In genomic region chr22:43297246-43298061, GRCh38 we compare ENCODE assay signal across 24 cellular contexts. TPM values are rescaled to one million over a fixed set of nuclear protein-coding genes. Genes with fewer than 3 reads are reported as not detected.
A peak's percentile ranks its signal among the peaks of the same experiment; 100 is the strongest.
DNase-seq lines count a peak whose midpoint lies in the region; ATAC-seq, FAIRE-seq and TF ChIP-seq lines count a peak whose summit lies in the region.
"Had no signal": no experiment of that assay in that cellular context is flagged by ENCODE, and none has a peak within 500 bp of the region (broad histone marks: within the 10 kb centered on the region; RNA-seq: fewer than 3 reads in every experiment).

No MANE protein-coding gene starts in this region.

- TF ChIP-seq EP300 in HepG2 (IDR thresholded peaks at IDR 0.05; ENCODE audit: low read depth in 2 of 2, low read length in 2 of 2) (no peak), HepG2 (CRISPR knock-in tag; IDR thresholded peaks at IDR 0.05; ENCODE audit: borderline replicate concordance) (no peak), stomach (IDR thresholded peaks at IDR 0.05) (no peak)

- no peak overlapping the region for H4K8ac ChIP-seq in trophoblast cell (ENCODE audit: low read depth, low read length)

- H2AK5ac ChIP-seq in trophoblast cell (ENCODE audit: low read length) = no peak overlapping the region

- TF ChIP-seq POLR2A in HepG2 (IDR thresholded peaks at IDR 0.05; ENCODE audit: insufficient read depth in 1 of 2, low read depth in 2 of 2, low read length in 2 of 2) (no peak), stomach (IDR thresholded peaks at IDR 0.05) (no peak)

- H3K4me3 ChIP-seq in liver (ENCODE audit: low read depth in 1 of 3, low read length in 3 of 3) = no peak overlapping the region
- H3K4me3 ChIP-seq in HepG2 (replicated peaks in 1 of 3; ENCODE audit: insufficient read depth in 1 of 3, low read depth in 2 of 3, low read length in 3 of 3) = no peak overlapping the region
- H3K4me3 ChIP-seq in stomach = no peak overlapping the region
- H3K4me3 ChIP-seq in aorta (ENCODE audit: low read length in 2 of 2) = no peak overlapping the region
- no peak overlapping the region for H3K4me3 ChIP-seq in trophoblast cell (ENCODE audit: low read depth, low read length)
- H3K4me3 ChIP-seq: HAP-1, ovary, PC-9, SJSA1 had no signal

- intact Hi-C loops in HepG2 (cut with micrococcal nuclease; ENCODE audit: unreplicated experiment) = no loop called here
- intact Hi-C loops in stomach (cut with DNase I; ENCODE audit: low total_unique reads) = no loop called here
- intact Hi-C loops in aorta (cut with DNase I) = no loop called here

- no peaks in the 10 kb centered on the region for H3K79me1 ChIP-seq in trophoblast cell (ENCODE audit: low read length)

- no peak overlapping the region for H4K91ac ChIP-seq in trophoblast cell (ENCODE audit: low read depth, low read length)

- DNase-seq in HepG2 (ENCODE audit: low spot score) (no peak), stomach (no peak), aorta (no peak), trophoblast cell (no peak)
- DNase-seq: activated CD8-positive, alpha-beta memory T cell treated with anti-CD3 and anti-CD28 coated beads, Interleukin-2, amount 50 U/mL, for 4 hours; activated naive CD8-positive, alpha-beta T cell treated with anti-CD3 and anti-CD28 coated beads, Interleukin-2, amount 50 U/mL, for 24 hours; cortex of kidney; Karpas-422; mammary epithelial cell; NCI-H1048; NCI-H1930; NCI-H345; PC-9; stimulated activated naive CD4-positive, alpha-beta T cell had no signal

- no peaks in the 10 kb centered on the region for H3K36me3 ChIP-seq in liver (ENCODE audit: control insufficient read depth in 4 of 4, insufficient read depth in 3 of 4, low read depth in 1 of 4, low read length in 3 of 4)
- no peaks in the 10 kb centered on the region for H3K36me3 ChIP-seq in HepG2 (replicated peaks in 1 of 2; ENCODE audit: control insufficient read depth in 1 of 2, insufficient read depth in 2 of 2, low read length in 2 of 2)
- H3K36me3 ChIP-seq in stomach = no peaks in the 10 kb centered on the region
- H3K36me3 ChIP-seq in aorta (ENCODE audit: control insufficient read depth in 1 of 2, insufficient read depth in 2 of 2, low read length in 1 of 2) = no peaks in the 10 kb centered on the region
- no peaks in the 10 kb centered on the region for H3K36me3 ChIP-seq in trophoblast cell (ENCODE audit: control insufficient read depth in 1 of 2, insufficient read depth in 2 of 2, low read length in 2 of 2)
- H3K36me3 ChIP-seq: HAP-1, ovary, SJSA1 had no signal

- H3K9me3 ChIP-seq in liver (ENCODE audit: control insufficient read depth in 4 of 4, low read length in 3 of 4) (no peaks in the 10 kb centered on the region), HepG2 (ENCODE audit: low read length) (no peaks in the 10 kb centered on the region), stomach (no peaks in the 10 kb centered on the region), aorta (ENCODE audit: control insufficient read depth, low read length) (no peaks in the 10 kb centered on the region), trophoblast cell (ENCODE audit: insufficient read depth, low read depth, low read length) (no peaks in the 10 kb centered on the region)
- H3K9me3 ChIP-seq: HAP-1, ovary, SJSA1 had no signal

- POLR2A ChIA-PET in HepG2 (lab: Yijun Ruan, JAX) = no interaction called here

- ATAC-seq in HepG2 (no peak), aorta (ENCODE audit: low FRiP score) (peak; percentile 21), GM21526 (IDR thresholded peaks at IDR 0.05; ENCODE audit: low FRiP score, unreplicated experiment) (no peak), GM19397 (IDR thresholded peaks at IDR 0.05; ENCODE audit: unreplicated experiment) (no peak)
- ATAC-seq: activated naive CD8-positive, alpha-beta T cell treated with anti-CD3 and anti-CD28 coated beads, Interleukin-2, amount 50 U/mL, for 24 hours had no signal

- H2AFZ ChIP-seq in HepG2 (ENCODE audit: low read length) (no peak overlapping the region), trophoblast cell (ENCODE audit: insufficient read depth, low read length, poor library complexity) (no peak overlapping the region)
- H2AFZ ChIP-seq: PC-9 had no signal

- no peak overlapping the region for H2BK5ac ChIP-seq in trophoblast cell (ENCODE audit: low read depth, low read length, poor library complexity)

- H3K27me3 ChIP-seq in liver (ENCODE audit: control insufficient read depth in 4 of 4, insufficient read depth in 4 of 4, low read length in 3 of 4) = no peaks in the 10 kb centered on the region
- peaks cover 6 to 71% of the 10 kb centered on the region in 2 experiments; a peak in 4 of 5 replicates for H3K27me3 ChIP-seq in HepG2 (ENCODE audit: control insufficient read depth in 1 of 2, insufficient read depth in 2 of 2, low read length in 2 of 2)
- H3K27me3 ChIP-seq in layer of hippocampus (ENCODE audit: control insufficient read depth, insufficient read depth, low read length) = no peaks in the 10 kb centered on the region
- H3K27me3 ChIP-seq in stomach = no peaks in the 10 kb centered on the region
- no peaks in the 10 kb centered on the region for H3K27me3 ChIP-seq in aorta (ENCODE audit: control insufficient read depth in 1 of 2, insufficient read depth in 2 of 2, low read length in 1 of 2)
- no peaks in the 10 kb centered on the region for H3K27me3 ChIP-seq in trophoblast cell (ENCODE audit: insufficient read depth, low read length)
- H3K27me3 ChIP-seq: ovary, SJSA1 had no signal

- H3K4me2 ChIP-seq in HepG2 (ENCODE audit: low read depth, low read length) = no peak overlapping the region
- H3K4me2 ChIP-seq in trophoblast cell (ENCODE audit: low read length) = no peak overlapping the region
- H3K4me2 ChIP-seq: PC-9 had no signal

- BruUV-seq in HepG2 (replicated peaks; lab: Mats Ljungman, UMichigan) = no TSS peak

- no peak overlapping the region for H4K12ac ChIP-seq in trophoblast cell (ENCODE audit: low read depth, low read length)

- H4K20me1 ChIP-seq in HepG2 (ENCODE audit: insufficient read depth, low read length) = no peaks in the 10 kb centered on the region

- TF ChIP-seq CTCF in liver (IDR thresholded peaks at IDR 0.05; ENCODE audit: low read depth, low read length, missing input control) (no peak), HepG2 (CRISPR knock-in tag; IDR thresholded peaks at IDR 0.05) (no peak), stomach (IDR thresholded peaks at IDR 0.05) (no peak)

- FAIRE-seq in HepG2 (lab: Jason Lieb, UNC) = no peak
- FAIRE-seq: endometrium, GM19239, HTR-8/SVneo had no signal

- in situ Hi-C loops in HepG2 (cut with HindIII; ENCODE audit: extremely low pct_ligation_motif_present, low pct_unique_long_range_greater_than_20kb) = no loop called here

- H2BK120ac ChIP-seq in trophoblast cell (ENCODE audit: insufficient read depth, low read length, poor library complexity) = no peak overlapping the region

- no peak overlapping the region for H3K4ac ChIP-seq in trophoblast cell (ENCODE audit: low read depth, low read length)

- CTCF ChIA-PET in HepG2 (lab: Yijun Ruan, JAX; ENCODE audit: low intra/inter-chr PET ratio, low total read pairs) = no interaction called here

- no peak overlapping the region for H3K14ac ChIP-seq in trophoblast cell (ENCODE audit: low read length)

- H2BK12ac ChIP-seq in trophoblast cell (ENCODE audit: low read length) = no peak overlapping the region

- TF ChIP-seq RAD21 in liver (IDR thresholded peaks at IDR 0.05) = no peak
- TF ChIP-seq RAD21 in HepG2 (CRISPR knock-in tag; IDR thresholded peaks at IDR 0.05) = no peak

- WGBS in liver = 63% methylated on average over 18 of the region's 18 CpGs
- 22% methylated on average over 14 of the region's 18 CpGs for WGBS in HepG2 (ENCODE audit: low lambda C conversion rate)
- WGBS in stomach, 5 donors = 62 to 80% (median 68%) methylated on average over 12 to 18 of the region's 18 CpGs
- 35 to 39% methylated on average over 18 of the region's 18 CpGs for WGBS in aorta, 2 donors
- no CpG with 5 or more reads among the region's 18 CpGs for WGBS in trophoblast cell (ENCODE audit: extremely low coverage, insufficient coverage, insufficient read length)

- H3K27ac ChIP-seq in liver (ENCODE audit: low read depth in 1 of 2, low read length in 2 of 2) (no peak overlapping the region), HepG2 (ENCODE audit: extremely low read length, insufficient read depth, low read length) (no peak overlapping the region), layer of hippocampus (ENCODE audit: low read depth, low read length) (peak overlapping the region; percentile 10), stomach (peak overlapping the region; percentile 18 to 68 (median 54)), aorta (ENCODE audit: low read depth in 1 of 2, low read length in 2 of 2) (peak overlapping the region in 1 of 2 donors; percentile 3), trophoblast cell (ENCODE audit: low read depth, low read length) (no peak overlapping the region)
- H3K27ac ChIP-seq: PC-9, SJSA1 had no signal

- peaks cover 3 to 13% (median 11%) of the 10 kb centered on the region in 4 donors for H3K4me1 ChIP-seq in liver (ENCODE audit: control insufficient read depth in 4 of 4, insufficient read depth in 4 of 4, low read length in 3 of 4)
- peaks cover 19% of the 10 kb centered on the region for H3K4me1 ChIP-seq in HepG2 (ENCODE audit: insufficient read depth, low read length)
- peaks cover 7 to 74% (median 28%) of the 10 kb centered on the region in 4 donors for H3K4me1 ChIP-seq in stomach
- H3K4me1 ChIP-seq in aorta (ENCODE audit: control insufficient read depth in 1 of 2, insufficient read depth in 2 of 2, low read length in 2 of 2) = no peaks in the 10 kb centered on the region
- H3K4me1 ChIP-seq in trophoblast cell (ENCODE audit: control insufficient read depth in 1 of 2, insufficient read depth in 2 of 2, low read length in 2 of 2) = peaks cover 0 to 6% of the 10 kb centered on the region in 2 experiments

- H3K79me2 ChIP-seq in HepG2 (ENCODE audit: insufficient read depth, low read length) = no peaks in the 10 kb centered on the region
- H3K79me2 ChIP-seq in trophoblast cell (ENCODE audit: control insufficient read depth, insufficient read depth, low read length, poor library complexity) = no peaks in the 10 kb centered on the region

- H3K9ac ChIP-seq in liver (ENCODE audit: low read depth in 1 of 2, low read length in 2 of 2) (no peak overlapping the region), HepG2 (ENCODE audit: insufficient read depth, low read depth, low read length) (no peak overlapping the region), trophoblast cell (ENCODE audit: low read length) (no peak overlapping the region)

- no peak overlapping the region for H3K18ac ChIP-seq in trophoblast cell (ENCODE audit: low read length)

- H3K23ac ChIP-seq in trophoblast cell (ENCODE audit: low read length) = no peak overlapping the region

RNA-seq across cellular contexts. Expression of gene SCUBE1, which starts 45.7 kb away (rescaled TPM):
- total RNA-seq in liver (under 1 TPM in 1 of 2 donors, not detected in 1; 0.08 TPM), HepG2 (2016; rRNA removed; fragmentation: Illumina TruSeq; extraction: Trizol) (under 0.01 TPM in 1 of 2 replicates, not detected in the other), stomach (1 to 10 TPM; 1.2 to 8.0 (median 2.3) TPM), aorta (10 to 100 TPM in 1 of 2 donors, 1 to 10 TPM in 1; 5.4 to 18.7 TPM)
- polyA plus RNA-seq in liver (under 1 TPM; 0.07 to 0.46 TPM), HepG2 (2011; rRNA removed) (0.04 and 0.05 TPM in 2 replicates), stomach (1 to 10 TPM in 1 of 3 donors, under 1 TPM in 2; 0.31 to 3.0 (median 0.62) TPM), aorta (1 to 10 TPM in 1 of 2 donors, under 1 TPM in 1; 0.88 to 1.5 TPM)
- not detected in 2 replicates for total RNA-seq in HepG2 (2016; cell fraction: cytosol; rRNA removed; fragmentation: Illumina TruSeq; extraction: Trizol; ENCODE audit: low read depth)
- total RNA-seq in HepG2 (2016; cell fraction: insoluble cytoplasmic fraction; rRNA removed; fragmentation: Illumina TruSeq; extraction: Trizol) = under 0.01 and 0.06 TPM in 2 replicates
- total RNA-seq in HepG2 (2016; cell fraction: membrane; rRNA removed; fragmentation: Illumina TruSeq; extraction: Trizol) = 0.06 TPM in 1 of 2 replicates, not detected in the other
- total RNA-seq in HepG2 (2016; cell fraction: nucleus; rRNA removed; fragmentation: Illumina TruSeq; extraction: Trizol) = not detected in 2 replicates
- 0.05 TPM in 1 of 2 replicates, not detected in the other for polyA plus RNA-seq in HepG2 (2011; cell fraction: cytosol; rRNA removed)
- polyA plus RNA-seq in HepG2 (2011; cell fraction: nucleus; rRNA removed) = 0.02 and 0.09 TPM in 2 replicates
- polyA plus RNA-seq in HepG2 (2012) = not detected in 2 replicates
- polyA plus RNA-seq in HepG2 (2016; cell fraction: cytosol; fragmentation: Illumina TruSeq; extraction: Trizol; ENCODE audit: low read depth) = not detected in 2 replicates
- not detected in 2 replicates for polyA plus RNA-seq in HepG2 (2016; cell fraction: insoluble cytoplasmic fraction; fragmentation: Illumina TruSeq; extraction: Trizol; ENCODE audit: low read depth)
- polyA plus RNA-seq in HepG2 (2016; cell fraction: membrane; fragmentation: Illumina TruSeq; extraction: Trizol; ENCODE audit: low read depth) = not detected in 2 replicates
- polyA plus RNA-seq in HepG2 (2016; cell fraction: nucleus; fragmentation: Illumina TruSeq; extraction: Trizol; ENCODE audit: insufficient read depth, low read depth) = not detected in 2 replicates
- polyA minus RNA-seq in HepG2 (2011; rRNA and poly(A)+ RNA removed; ENCODE audit: low replicate concordance) = not detected in 2 replicates
- not detected in 2 replicates for polyA minus RNA-seq in HepG2 (2011; cell fraction: cytosol; rRNA and poly(A)+ RNA removed)
- polyA minus RNA-seq in HepG2 (2011; cell fraction: nucleus; rRNA and poly(A)+ RNA removed) = not detected in 2 replicates
- 0.08 and 0.12 TPM in 2 replicates for polyA plus RNA-seq in trophoblast cell (2013)
- total RNA-seq: mammary epithelial cell, PC-9, SJSA1 had no signal
- polyA plus RNA-seq: mammary epithelial cell had no signal

Comparison
In these comparisons a context has a peak if more than half of its experiments do, and no peak if none do; other contexts are left out.
1. H3K27ac ChIP-seq: peak in layer of hippocampus (single experiment) and stomach (5 of 5); none in liver (0 of 2), HepG2 (single experiment) and trophoblast cell (single experiment).